Comparison of ENCODE assay signal across 28 cellular contexts in the genomic region with DNA sequence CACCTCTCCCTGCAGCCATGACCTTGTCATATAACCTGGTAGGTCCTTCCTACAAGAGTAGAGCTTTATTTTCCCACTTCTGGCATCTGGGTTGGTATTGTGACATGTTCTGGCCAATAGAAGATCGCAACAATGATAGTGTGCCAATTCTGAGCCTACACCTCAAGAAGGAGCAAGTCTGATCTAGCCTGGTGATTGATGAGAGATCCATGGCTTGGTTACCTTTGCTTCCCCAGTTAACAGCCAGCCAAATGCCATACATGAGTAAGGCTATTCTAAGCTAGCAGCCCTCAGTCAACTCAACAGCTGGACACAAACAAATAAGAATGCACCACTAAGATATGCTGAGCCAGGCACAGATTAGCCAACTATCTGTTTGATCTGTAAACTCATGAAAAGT.
"Had no signal": no experiment of that assay in that cellular context is flagged by ENCODE, and none has a peak within 500 bp of the region (broad histone marks: within the 10 kb centered on the region; RNA-seq: fewer than 3 reads in every experiment).

No MANE protein-coding gene starts in this region.

- H3K9me3 ChIP-seq: ascending aorta had no signal

- H3K27ac ChIP-seq: ascending aorta, VCaP had no signal

- H3K27me3 ChIP-seq: ascending aorta had no signal

- H3K4me3 ChIP-seq: ascending aorta had no signal

- ATAC-seq: activated CD8-positive, alpha-beta T cell treated with anti-CD3 and anti-CD28 coated beads for 36 hours; activated naive CD8-positive, alpha-beta T cell treated with anti-CD3 and anti-CD28 coated beads, Interleukin-2, amount 50 U/mL, for 24 hours had no signal

- H3K4me1 ChIP-seq: ascending aorta had no signal

- DNase-seq: activated B cell treated with CpG ODN at 0.5 μM for 24 hours; activated CD4-positive, alpha-beta memory T cell treated with anti-CD3 and anti-CD28 coated beads for 36 hours; activated CD4-positive, alpha-beta T cell treated with anti-CD3 and anti-CD28 coated beads for 4 hours; activated CD4-positive, alpha-beta T cell treated with anti-CD3 and anti-CD28 coated beads, Interleukin-2, amount 10 ng/mL, durations not matched to agents 24 days and 14 days; activated CD4-positive, alpha-beta T cell treated with anti-CD3 and anti-CD28 coated beads, Interleukin-2, amount 50 U/mL, for 1 hour; activated CD4-positive, alpha-beta T cell treated with anti-CD3 and anti-CD28 coated beads, Interleukin-2, amount 50 U/mL, for 4 hours; activated CD4-positive, CD25-positive, alpha-beta regulatory T cell treated with anti-CD3 and anti-CD28 coated beads, Interleukin-2, amount 50 U/mL, for 72 hours; activated CD8-positive, alpha-beta memory T cell treated with anti-CD3 and anti-CD28 coated beads, Interleukin-2, amount 50 U/mL, for 4 hours; activated CD8-positive, alpha-beta T cell treated with anti-CD3 and anti-CD28 coated beads for 36 hours; activated effector memory CD4-positive, alpha-beta T cell treated with Interleukin-2 at 50 U/mL for 16 hours; activated gamma-delta T cell; activated naive CD4-positive, alpha-beta T cell treated with anti-CD3 and anti-CD28 coated beads, Interleukin-2, amount 10 ng/mL, durations not matched to agents 7 days and 5 days; activated naive CD4-positive, alpha-beta T cell treated with Interleukin-2 at 50 U/mL for 16 hours; activated naive CD8-positive, alpha-beta T cell treated with anti-CD3 and anti-CD28 coated beads, Interleukin-2, amount 10 ng/mL, durations not matched to agents 7 days and 5 days; activated naive CD8-positive, alpha-beta T cell treated with anti-CD3 and anti-CD28 coated beads, Interleukin-2, amount 50 U/mL, for 24 hours; activated T-cell treated with anti-CD3 and anti-CD28 coated beads for 4 hours; activated T-cell treated with anti-CD3 and anti-CD28 coated beads, Interleukin-2, amount 50 U/mL, for 1 hour; activated T-cell treated with anti-CD3 and anti-CD28 coated beads, Interleukin-2, amount 50 U/mL, for 48 hours; amygdala; anterior cingulate cortex; central memory CD4-positive, alpha-beta T cell; SW 1271; T-helper 1 cell; T-helper 2 cell; T-helper 9 cell had no signal

- H3K36me3 ChIP-seq: ascending aorta had no signal

- FAIRE-seq: TTC549 had no signal
